ENCODE assay signal across 8 cellular contexts in genomic region chr19:16495982-16496612, GRCh38. TPM values are rescaled to one million over a fixed set of nuclear protein-coding genes. Genes with fewer than 3 reads are reported as not detected.
A peak's percentile ranks its signal among the peaks of the same experiment; 100 is the strongest.
DNase-seq lines count a peak whose midpoint lies in the region; ATAC-seq and TF ChIP-seq lines count a peak whose summit lies in the region.

C19orf44 (plus strand) TSS chr19:16496394; CDS start chr19:16500793, 4,399 bp downstream.
CALR3 (minus strand) TSS chr19:16496167; CDS start chr19:16496129, 38 bp downstream.

- H3K27ac ChIP-seq in KMS-11 (no peak within 1 kb of the TSS), Panc1 (ENCODE audit: low read length) (peak within 1 kb of the TSS; percentile 85), esophagus muscularis mucosa (replicated peaks in 1 of 4) (peak within 1 kb of the TSS; percentile 74 to 92 (median 84)), muscle layer of duodenum (ENCODE audit: low read length) (peak within 1 kb of the TSS; percentile 60)

- peak; percentile 20 for TF ChIP-seq POLR2A in esophagus muscularis mucosa (IDR thresholded peaks at IDR 0.05; ENCODE audit: low read depth)

- H3K27ac Mint-ChIP-seq in activated T-cell treated with anti-CD3 and anti-CD28 coated beads, Interleukin-2, amount 50 U/mL, for 72 hours: peak within 1 kb of the TSS; percentile 65

- no peak for TF ChIP-seq EP300 in esophagus muscularis mucosa (IDR thresholded peaks at IDR 0.05)

- DNase-seq in DMS79 treated with DMSO at 0.1 percent for 48 hours (lab: John Stamatoyannopoulos, UW) (peak; percentile 98), Panc1 (ENCODE audit: low read depth, low spot score) (peak; percentile 89), esophagus muscularis mucosa (ENCODE audit: extremely low spot score) (peak; percentile 99)
- DNase-seq in activated T-cell treated with anti-CD3 and anti-CD28 coated beads, Interleukin-2, amount 50 U/mL, for 72 hours: peak; percentile 97 to 98
- DNase-seq in stimulated activated CD8-positive, alpha-beta memory T cell treated with anti-CD3 and anti-CD28 coated beads, Interleukin-7, amount 100 ng/mL, for 24 hours (ENCODE audit: low read depth): peak; percentile 94

- H3K27me3 Mint-ChIP-seq in activated T-cell treated with anti-CD3 and anti-CD28 coated beads, Interleukin-2, amount 50 U/mL, for 72 hours (ENCODE audit: low read depth): no peaks in the 10 kb centered on the region

- CTCF ChIA-PET in Panc1 (lab: Charles Lee): interaction anchor here (1.2 kb wide), 1 partner anchor 310 kb away, joined by 3 read pairs; no protein-coding TSS in a partner anchor

- no peak within 1 kb of the TSS for H3K4me3 ChIP-seq in KMS-11 (IDR thresholded peaks at IDR 0.05; ENCODE audit: insufficient read depth, low read depth, low read length)
- H3K4me3 ChIP-seq in Panc1 (ENCODE audit: low read depth in 2 of 2, low read length in 2 of 2): peak within 1 kb of the TSS; percentile 78 to 80
- H3K4me3 ChIP-seq in esophagus muscularis mucosa: peak within 1 kb of the TSS; percentile 65 to 95 (median 82)
- peak within 1 kb of the TSS; percentile 80 to 86 for H3K4me3 ChIP-seq in muscle layer of duodenum (ENCODE audit: low read depth in 1 of 2, low read length in 2 of 2)

- no peaks in the 10 kb centered on the region for H3K79me2 ChIP-seq in KMS-11 (ENCODE audit: insufficient read depth, low read depth)

- H3K9ac ChIP-seq in KMS-11: no peak within 1 kb of the TSS; the same call in 1 of the 2 replicates

- in situ Hi-C loops in Panc1 (cut with HindIII; ENCODE audit: low pct_unique_long_range_greater_than_20kb, low sequenced_read_pairs): no loop called here

- no peaks in the 10 kb centered on the region for H3K36me3 Mint-ChIP-seq in activated T-cell treated with anti-CD3 and anti-CD28 coated beads, Interleukin-2, amount 50 U/mL, for 72 hours (ENCODE audit: insufficient read depth in 2 of 2)

- no peaks in the 10 kb centered on the region for H3K9me3 Mint-ChIP-seq in activated T-cell treated with anti-CD3 and anti-CD28 coated beads, Interleukin-2, amount 50 U/mL, for 72 hours

- ATAC-seq in GM21786 (IDR thresholded peaks at IDR 0.05; ENCODE audit: unreplicated experiment) (peak; percentile 95), Panc1 (peak; percentile 100)
- peak; percentile 98 to 99 for ATAC-seq in activated T-cell treated with anti-CD3 and anti-CD28 coated beads, Interleukin-2, amount 50 U/mL, for 72 hours (replicated peaks in 1 of 2)

- intact Hi-C loops in Panc1 (cut with micrococcal nuclease; ENCODE audit: unreplicated experiment): no loop called here
- intact Hi-C loops in esophagus muscularis mucosa (cut with DNase I): no loop called here

- H3K4me2 ChIP-seq in KMS-11: peak within 1 kb of the TSS; percentile 94

- no TSS peak for BruUV-seq in Panc1 (replicated peaks; lab: Mats Ljungman, UMichigan)

- H3K36me3 ChIP-seq in KMS-11 (ENCODE audit: insufficient read depth): no peaks in the 10 kb centered on the region
- no peaks in the 10 kb centered on the region for H3K36me3 ChIP-seq in Panc1 (ENCODE audit: control insufficient read depth, insufficient read depth, low read length)
- H3K36me3 ChIP-seq in esophagus muscularis mucosa: peaks cover 4 to 10% (median 5%) of the 10 kb centered on the region in 4 donors
- peaks cover 0 to 7% of the 10 kb centered on the region in 2 donors for H3K36me3 ChIP-seq in muscle layer of duodenum (ENCODE audit: control insufficient read depth in 1 of 2, insufficient read depth in 2 of 2, low read length in 2 of 2)

- H3K4me1 ChIP-seq in KMS-11 (ENCODE audit: low read depth, poor library complexity, severe bottlenecking) (peaks cover 5% of the 10 kb centered on the region), Panc1 (ENCODE audit: control insufficient read depth, insufficient read depth, low read length) (no peaks in the 10 kb centered on the region), esophagus muscularis mucosa (peaks cover 7 to 26% (median 18%) of the 10 kb centered on the region in 4 donors), muscle layer of duodenum (ENCODE audit: control insufficient read depth in 1 of 2, insufficient read depth in 2 of 2, low read length in 2 of 2) (peaks cover 3 to 14% of the 10 kb centered on the region in 2 donors)

- H3K4me1 Mint-ChIP-seq in activated T-cell treated with anti-CD3 and anti-CD28 coated beads, Interleukin-2, amount 50 U/mL, for 72 hours (ENCODE audit: low read depth): peaks cover 32% of the 10 kb centered on the region

- TF ChIP-seq CTCF in KMS-11 (conservative IDR thresholded peaks at IDR 0.05; ENCODE audit: low read depth, low read length): no peak
- no peak for TF ChIP-seq CTCF in Panc1 (IDR thresholded peaks at IDR 0.05)
- TF ChIP-seq CTCF in esophagus muscularis mucosa (IDR thresholded peaks at IDR 0.05): peak in 2 of 3 experiments; percentile 17 to 32

- no peaks in the 10 kb centered on the region for H3K27me3 ChIP-seq in KMS-11 (ENCODE audit: insufficient read depth, low read depth)
- H3K27me3 ChIP-seq in Panc1 (ENCODE audit: control insufficient read depth, insufficient read depth, low read length): no peaks in the 10 kb centered on the region
- H3K27me3 ChIP-seq in esophagus muscularis mucosa: no peaks in the 10 kb centered on the region
- H3K27me3 ChIP-seq in muscle layer of duodenum (ENCODE audit: low read depth, low read length): no peaks in the 10 kb centered on the region

- no peaks in the 10 kb centered on the region for H4K20me1 ChIP-seq in KMS-11 (ENCODE audit: insufficient read depth)

- 5% methylated on average over 5 of the region's 52 CpGs for WGBS in esophagus muscularis mucosa

- POLR2A ChIA-PET in Panc1 (lab: Charles Lee): interaction anchor here (0.6 kb wide), 1 partner anchor 317 kb away, joined by 3 read pairs; no protein-coding TSS in a partner anchor

- H3K9me3 ChIP-seq in Panc1 (ENCODE audit: control insufficient read depth, insufficient read depth, low read depth, low read length) (no peaks in the 10 kb centered on the region), esophagus muscularis mucosa (no peaks in the 10 kb centered on the region), muscle layer of duodenum (ENCODE audit: control insufficient read depth in 1 of 2, low read length in 2 of 2) (no peaks in the 10 kb centered on the region)

- H2AFZ ChIP-seq in KMS-11 (ENCODE audit: low read depth): peak within 1 kb of the TSS; percentile 90

- peak within 1 kb of the TSS; percentile 89 to 92 for H3K4me3 Mint-ChIP-seq in activated T-cell treated with anti-CD3 and anti-CD28 coated beads, Interleukin-2, amount 50 U/mL, for 72 hours

RNA-seq across cellular contexts. Expression of gene C19orf44, which starts in this region (rescaled TPM):
- total RNA-seq in Panc1 (2021; ENCODE audit: unreplicated experiment): 4.4 TPM
- polyA plus RNA-seq in Panc1 (2012; ENCODE audit: insufficient read length): 6.0 TPM
- total RNA-seq in activated T-cell treated with anti-CD3 and anti-CD28 coated beads, Interleukin-2, amount 50 U/mL, for 72 hours: 1 to 10 TPM; 3.0 to 3.4 TPM
- total RNA-seq in esophagus muscularis mucosa: 10 to 100 TPM in 1 of 4 donors, 1 to 10 TPM in 3; 7.0 to 10.4 (median 8.5) TPM

RNA-seq across cellular contexts. Expression of gene CALR3, which starts in this region (rescaled TPM):
- total RNA-seq in Panc1 (2021; ENCODE audit: unreplicated experiment) (not detected), esophagus muscularis mucosa (not detected)
- not detected for polyA plus RNA-seq in Panc1 (2012; ENCODE audit: insufficient read length)
- total RNA-seq in activated T-cell treated with anti-CD3 and anti-CD28 coated beads, Interleukin-2, amount 50 U/mL, for 72 hours: not detected

Comparison
In these comparisons a context has a peak if more than half of its experiments do, and no peak if none do; other contexts are left out.
1. CTCF ChIP-seq: peak in esophagus muscularis mucosa (2 of 3); none in KMS-11 (single experiment) and Panc1 (single experiment).
2. Peak in every context shown above with its lines, with median percentiles within 50 percentile points of each other: DNase-seq and ATAC-seq.